8 cellular contexts compared by ENCODE assay signal in the genomic region with DNA sequence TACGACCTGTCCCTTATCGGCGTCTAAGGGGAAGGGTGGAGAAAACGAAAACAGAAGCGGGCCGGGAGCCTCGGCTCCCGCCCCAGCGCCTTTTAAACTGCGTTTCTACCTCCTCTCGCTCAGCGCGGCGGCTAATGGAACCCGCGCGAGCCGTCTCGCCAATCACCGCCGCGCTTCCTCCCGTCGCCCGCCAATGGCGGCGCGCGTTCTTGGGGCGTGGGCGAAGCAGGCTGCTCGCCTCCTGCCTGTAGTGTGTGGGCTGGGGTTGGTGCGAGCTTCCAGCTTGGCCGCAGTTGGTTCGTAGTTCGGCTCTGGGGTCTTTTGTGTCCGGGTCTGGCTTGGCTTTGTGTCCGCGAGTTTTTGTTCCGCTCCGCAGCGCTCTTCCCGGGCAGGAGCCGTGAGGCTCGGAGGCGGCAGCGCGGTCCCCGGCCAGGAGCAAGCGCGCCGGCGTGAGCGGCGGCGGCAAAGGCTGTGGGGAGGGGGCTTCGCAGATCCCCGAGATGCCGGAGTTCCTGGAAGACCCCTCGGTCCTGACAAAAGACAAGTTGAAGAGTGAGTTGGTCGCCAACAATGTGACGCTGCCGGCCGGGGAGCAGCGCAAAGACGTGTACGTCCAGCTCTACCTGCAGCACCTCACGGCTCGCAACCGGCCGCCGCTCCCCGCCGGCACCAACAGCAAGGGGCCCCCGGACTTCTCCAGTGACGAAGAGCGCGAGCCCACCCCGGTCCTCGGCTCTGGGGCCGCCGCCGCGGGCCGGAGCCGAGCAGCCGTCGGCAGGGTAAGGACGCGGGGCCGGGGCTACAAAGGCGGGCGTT. TPM values are rescaled to one million over a fixed set of nuclear protein-coding genes. Genes with fewer than 3 reads are reported as not detected.
DNase-seq lines count a peak whose midpoint lies in the region; ATAC-seq and TF ChIP-seq lines count a peak whose summit lies in the region.

A gene with protein sequence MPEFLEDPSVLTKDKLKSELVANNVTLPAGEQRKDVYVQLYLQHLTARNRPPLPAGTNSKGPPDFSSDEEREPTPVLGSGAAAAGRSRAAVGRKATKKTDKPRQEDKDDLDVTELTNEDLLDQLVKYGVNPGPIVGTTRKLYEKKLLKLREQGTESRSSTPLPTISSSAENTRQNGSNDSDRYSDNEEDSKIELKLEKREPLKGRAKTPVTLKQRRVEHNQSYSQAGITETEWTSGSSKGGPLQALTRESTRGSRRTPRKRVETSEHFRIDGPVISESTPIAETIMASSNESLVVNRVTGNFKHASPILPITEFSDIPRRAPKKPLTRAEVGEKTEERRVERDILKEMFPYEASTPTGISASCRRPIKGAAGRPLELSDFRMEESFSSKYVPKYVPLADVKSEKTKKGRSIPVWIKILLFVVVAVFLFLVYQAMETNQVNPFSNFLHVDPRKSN (plus strand): TSS at position 223 of the 816 bp plus-strand sequence. CDS start 278 bp downstream, at position 501.

- in situ Hi-C loops in transverse colon (cut with MboI; ENCODE audit: low pct_ligation_motif_present in 1 of 4, low pct_unique_long_range_greater_than_20kb in 1 of 4, low sequenced_read_pairs in 3 of 4), result loop anchor here in 1 of 4 donors (10.0 kb wide), 1 partner anchor 91 kb away; no protein-coding TSS in a partner anchor

- ATAC-seq in HG02884 (IDR thresholded peaks at IDR 0.05; ENCODE audit: unreplicated experiment), result peak; percentile 74

- H3K27ac ChIP-seq in adipose tissue (ENCODE audit: low read depth, low read length) (peak within 1 kb of the TSS; percentile 7), cardiac muscle cell (peak within 1 kb of the TSS; percentile 94), transverse colon (peak within 1 kb of the TSS; percentile 94 to 98 (median 96))

- TF ChIP-seq POLR2A in GM15510 (IDR thresholded peaks at IDR 0.05; ENCODE audit: borderline replicate concordance, extremely low read depth, insufficient read length), result peak; percentile 94
- peak; percentile 89 for TF ChIP-seq POLR2A in transverse colon (IDR thresholded peaks at IDR 0.05)

- H3K4me1 ChIP-seq in cardiac muscle cell (ENCODE audit: low read depth) (peaks cover 10% of the 10 kb centered on the region), transverse colon (peaks cover 9 to 46% (median 20%) of the 10 kb centered on the region in 4 donors)

- 0 to 1% (median 1%) methylated on average over 82 to 93 of the region's 93 CpGs for WGBS in adipose tissue, 3 donors
- WGBS in transverse colon (ENCODE audit: low coverage in 1 of 2), 2 donors, result 0% methylated on average over 66 of the region's 93 CpGs; no CpG with 5 or more reads in 1 of the 2 donors

- no peak for TF ChIP-seq EP300 in transverse colon (IDR thresholded peaks at IDR 0.05; ENCODE audit: low read depth)

- H3K36me3 ChIP-seq in cardiac muscle cell, result no peaks in the 10 kb centered on the region
- H3K36me3 ChIP-seq in transverse colon, result no peaks in the 10 kb centered on the region

- TF ChIP-seq CTCF in cardiac muscle cell (IDR thresholded peaks at IDR 0.05; ENCODE audit: low read depth, low read length) (no peak), transverse colon (IDR thresholded peaks at IDR 0.05) (no peak)

- intact Hi-C loops in transverse colon (cut with DNase I; ENCODE audit: low total_unique reads), result loop anchor here (1.0 to 5.0 kb wide), 2 partner anchors 25 to 88 kb away; no protein-coding TSS in a partner anchor

- DNase-seq in NCI-H146 treated with DMSO at 0.1 percent for 48 hours (lab: John Stamatoyannopoulos, UW; ENCODE audit: unreplicated experiment) (peak; percentile 93), T-helper 1 cell (peak; percentile 82 to 97 (median 87)), cardiac muscle cell (ENCODE audit: low read depth in 1 of 2, low spot score in 1 of 2) (peak; percentile 94), pons (ENCODE audit: low spot score) (peak; percentile 91), transverse colon (peak; percentile 94)

- no peaks in the 10 kb centered on the region for H3K27me3 ChIP-seq in cardiac muscle cell
- H3K27me3 ChIP-seq in transverse colon, result no peaks in the 10 kb centered on the region

- peak within 1 kb of the TSS; percentile 65 for H3K4me3 ChIP-seq in cardiac muscle cell
- H3K4me3 ChIP-seq in transverse colon, result peak within 1 kb of the TSS; percentile 82 to 98 (median 94)

- H3K9me3 ChIP-seq in cardiac muscle cell (ENCODE audit: low read depth) (no peaks in the 10 kb centered on the region), transverse colon (no peaks in the 10 kb centered on the region)

RNA-seq across cellular contexts. Expression of the gene that starts here (rescaled TPM):
- polyA plus RNA-seq in adipose tissue, result 10 to 100 TPM; 11.4 to 18.1 (median 14.2) TPM
- total RNA-seq in cardiac muscle cell, result 98.1 and 123 TPM in 2 replicates
- polyA plus RNA-seq in cardiac muscle cell, result 26.6 and 40.9 TPM in 2 replicates
- total RNA-seq in transverse colon, result 100 to 1,000 TPM in 1 of 4 donors, 10 to 100 TPM in 3; 57.8 to 164 (median 89.0) TPM

Comparison
In these comparisons a context has a peak if more than half of its experiments do, and no peak if none do; other contexts are left out.
1. Peak in every context shown above with its lines: DNase-seq, ATAC-seq, H3K4me3 ChIP-seq and H3K27ac ChIP-seq.
2. H3K27ac ChIP-seq: peak in every context shown above with its lines; median percentile 96 in transverse colon; 94 in cardiac muscle cell; 7 in adipose tissue.